ENCODE assay signal across 11 cellular contexts in the genomic region with DNA sequence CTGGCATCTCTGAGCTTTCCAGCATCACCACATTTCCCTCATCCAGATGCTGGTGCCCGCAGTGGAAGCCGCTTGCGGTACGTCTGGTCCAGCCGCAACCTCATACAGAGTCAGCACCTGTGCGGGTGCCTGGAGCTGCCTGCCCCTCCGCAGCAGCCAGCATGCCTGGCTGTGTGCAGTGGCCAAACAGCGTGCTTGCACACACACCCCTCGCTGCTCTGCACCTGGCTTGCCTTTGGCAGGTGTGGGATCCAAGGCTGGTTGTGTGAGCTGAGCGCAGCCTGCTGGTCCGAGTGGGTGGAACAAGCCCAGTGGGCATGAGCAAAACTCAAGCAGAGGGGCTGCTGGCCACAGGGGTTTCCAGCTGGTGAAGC. TPM values are rescaled to one million over a fixed set of nuclear protein-coding genes. Genes with fewer than 3 reads are reported as not detected.
DNase-seq lines count a peak whose midpoint lies in the region; ATAC-seq and TF ChIP-seq lines count a peak whose summit lies in the region.
"Had no signal": no experiment of that assay in that cellular context is flagged by ENCODE, and none has a peak within 500 bp of the region (broad histone marks: within the 10 kb centered on the region; RNA-seq: fewer than 3 reads in every experiment).

No MANE protein-coding gene starts in this region.

- H2BK15ac ChIP-seq in neuronal stem cell (ENCODE audit: low read length), result peak overlapping the region; percentile 61

- 51% methylated on average over 8 of the region's 11 CpGs for WGBS in mammary epithelial cell (ENCODE audit: low coverage, missing lambda C conversion rate)
- no CpG with 5 or more reads among the region's 11 CpGs for WGBS in neuronal stem cell (ENCODE audit: extremely low coverage in 2 of 2, insufficient read length in 2 of 2, insufficient replicate concordance in 1 of 2), 2 donors

- no peak overlapping the region for H4K8ac ChIP-seq in neuronal stem cell (ENCODE audit: low read depth, low read length)

- dilution Hi-C loops in mammary epithelial cell (cut with HindIII; ENCODE audit: low sequenced_read_pairs), result no loop called here

- H3K23ac ChIP-seq in neuronal stem cell (ENCODE audit: low read depth, low read length, poor library complexity), result peak overlapping the region; percentile 21

- no peaks in the 10 kb centered on the region for H3K79me1 ChIP-seq in neuronal stem cell (ENCODE audit: low read depth, low read length)

- CTCF ChIA-PET in mammary epithelial cell (lab: Charles Lee; ENCODE audit: low non-redundant PET), result interaction anchor here (0.8 to 0.9 kb wide), 2 partner anchors 86 to 163 kb away, joined by 3 to 5 read pairs; no protein-coding TSS in a partner anchor

- H3K4ac ChIP-seq in neuronal stem cell (ENCODE audit: low read length), result no peak overlapping the region

- H2AFZ ChIP-seq in mammary epithelial cell (ENCODE audit: low read depth, low read length) (no peak overlapping the region), neuronal stem cell (ENCODE audit: low read length) (no peak overlapping the region)

- BruUV-seq in mammary epithelial cell (replicated peaks; lab: Mats Ljungman, UMichigan), result no TSS peak

- no peaks in the 10 kb centered on the region for H4K20me1 ChIP-seq in mammary epithelial cell (ENCODE audit: insufficient read depth, low read length)

- H2BK120ac ChIP-seq in neuronal stem cell (ENCODE audit: low read depth, low read length), result no peak overlapping the region

- in situ Hi-C loops in mammary epithelial cell (cut with MboI; ENCODE audit: low sequenced_read_pairs in 2 of 2), result loop anchor here (10.0 to 25.0 kb wide), 3 partner anchors 99 to 641 kb away; a partner anchor contains a TSS

- TF ChIP-seq CTCF in mammary epithelial cell (conservative IDR thresholded peaks at IDR 0.05 in 1 of 2, IDR thresholded peaks at IDR 0.05 in 1 of 2; ENCODE audit: extremely low read depth in 1 of 2, insufficient read depth in 1 of 2, low read depth in 1 of 2, low read length in 2 of 2), result peak; percentile 47 to 79

- no peak overlapping the region for H3K27ac ChIP-seq in mammary epithelial cell (ENCODE audit: insufficient read depth, low read depth, low read length)
- H3K27ac ChIP-seq in neuronal stem cell (replicated peaks; ENCODE audit: low read length), result no peak overlapping the region

- peak overlapping the region; percentile 37 for H3K18ac ChIP-seq in neuronal stem cell (ENCODE audit: low read length)

- no peaks in the 10 kb centered on the region for H3K9me3 ChIP-seq in mammary epithelial cell (replicated peaks; ENCODE audit: insufficient read depth, low read length)
- no peaks in the 10 kb centered on the region for H3K9me3 ChIP-seq in neuronal stem cell (replicated peaks in 1 of 2; ENCODE audit: control insufficient read depth in 2 of 2, insufficient read depth in 1 of 2, low read depth in 1 of 2, low read length in 2 of 2)

- no peak for ATAC-seq in HG03457 (IDR thresholded peaks at IDR 0.05; ENCODE audit: unreplicated experiment)

- no peak overlapping the region for H4K91ac ChIP-seq in neuronal stem cell (ENCODE audit: low read depth, low read length, poor library complexity)

- H3K36me3 ChIP-seq in mammary epithelial cell (ENCODE audit: insufficient read depth, low read length) (no peaks in the 10 kb centered on the region), neuronal stem cell (replicated peaks in 1 of 2; ENCODE audit: control insufficient read depth in 2 of 2, insufficient read depth in 2 of 2, low read length in 2 of 2) (no peaks in the 10 kb centered on the region)

- peak overlapping the region; percentile 78 for H3K14ac ChIP-seq in neuronal stem cell (ENCODE audit: low read length)

- H2AK5ac ChIP-seq in neuronal stem cell (ENCODE audit: low read depth, low read length), result peak overlapping the region; percentile 51

- H3K27me3 ChIP-seq in mammary epithelial cell (ENCODE audit: insufficient read depth, low read length) (no peaks in the 10 kb centered on the region), neuronal stem cell (ENCODE audit: control insufficient read depth in 3 of 3, insufficient read depth in 3 of 3, low read depth in 1 of 3, low read length in 3 of 3) (peaks cover 0 to 3% (median 0%) of the 10 kb centered on the region in 3 experiments)

- H3K4me3 ChIP-seq in mammary epithelial cell (replicated peaks in 1 of 3; ENCODE audit: insufficient read depth in 1 of 3, low read depth in 2 of 3, low read length in 3 of 3), result no peak overlapping the region
- peak overlapping the region in 1 of 2 donors; percentile 64 for H3K4me3 ChIP-seq in neuronal stem cell (ENCODE audit: low read length in 2 of 2)

- intact Hi-C loops in mammary epithelial cell (cut with micrococcal nuclease), result loop anchor here (1.0 kb wide), 5 partner anchors 29 to 172 kb away; no protein-coding TSS in a partner anchor

- DNase-seq in NCI-H2029 (lab: John Stamatoyannopoulos, UW), result peak; percentile 67
- DNase-seq in NCI-H2029 treated with DMSO at 0.1 percent for 48 hours (lab: John Stamatoyannopoulos, UW), result no peak
- DNase-seq in NCI-H2171 treated with DMSO at 0.1 percent for 48 hours (lab: John Stamatoyannopoulos, UW), result peak; percentile 72
- peak; percentile 48 for DNase-seq in mammary epithelial cell
- no peak for DNase-seq in neuronal stem cell (ENCODE audit: low spot score)
- DNase-seq in T-helper 1 cell, result no peak
- no peak for DNase-seq in NCI-H226
- DNase-seq: aorta, NCI-H1694, occipital lobe had no signal

- no peak overlapping the region for H3K4me2 ChIP-seq in mammary epithelial cell (ENCODE audit: insufficient read depth, low read depth, low read length)
- H3K4me2 ChIP-seq in neuronal stem cell (ENCODE audit: insufficient read depth, low read length, poor library complexity, severe bottlenecking), result no peak overlapping the region

- peaks cover 13% of the 10 kb centered on the region for H3K79me2 ChIP-seq in mammary epithelial cell (ENCODE audit: insufficient read depth, low read length)

- H3K9ac ChIP-seq in mammary epithelial cell (ENCODE audit: insufficient read depth, low read length), result no peak overlapping the region
- peak overlapping the region; percentile 26 for H3K9ac ChIP-seq in neuronal stem cell (ENCODE audit: low read depth, low read length, poor library complexity)

- no peak overlapping the region for H2BK5ac ChIP-seq in neuronal stem cell (ENCODE audit: low read length)

- peaks cover 32% of the 10 kb centered on the region for H3K4me1 ChIP-seq in mammary epithelial cell (ENCODE audit: insufficient read depth, low read length)
- H3K4me1 ChIP-seq in neuronal stem cell (ENCODE audit: control insufficient read depth in 2 of 2, insufficient read depth in 1 of 2, low read depth in 1 of 2, low read length in 2 of 2), result peaks cover 0 to 10% of the 10 kb centered on the region in 2 donors

- H2BK12ac ChIP-seq in neuronal stem cell (ENCODE audit: low read length), result no peak overlapping the region

RNA-seq across cellular contexts. Expression of a gene that starts 3.1 kb away (rescaled TPM):
- 10 to 100 TPM; 13.3 to 23.5 TPM for total RNA-seq in mammary epithelial cell
- polyA plus RNA-seq in mammary epithelial cell, result 0.94 TPM
- 0.93 TPM for polyA minus RNA-seq in mammary epithelial cell
- polyA plus RNA-seq in neuronal stem cell (2013, experiment 1 of 2), result 13.5 TPM
- 13.0 TPM for polyA plus RNA-seq in neuronal stem cell (2013, experiment 2 of 2)

RNA-seq across cellular contexts. Expression of a gene that starts 32.9 kb away (rescaled TPM):
- total RNA-seq in mammary epithelial cell, result 10 to 100 TPM; 19.5 to 23.3 TPM
- polyA plus RNA-seq in mammary epithelial cell, result 14.8 TPM
- polyA minus RNA-seq in mammary epithelial cell, result 2.7 TPM
- polyA plus RNA-seq in neuronal stem cell (2013, experiment 1 of 2), result 30.6 TPM
- 32.7 TPM for polyA plus RNA-seq in neuronal stem cell (2013, experiment 2 of 2)

Comparison
In these comparisons a context has a peak if more than half of its experiments do, and no peak if none do; other contexts are left out.
1. DNase-seq: peak in NCI-H2029 (single experiment), NCI-H2171 treated with DMSO at 0.1 percent for 48 hours (single experiment) and mammary epithelial cell (single experiment); none in NCI-H2029 treated with DMSO at 0.1 percent for 48 hours (single experiment), neuronal stem cell (single experiment), T-helper 1 cell (0 of 5) and NCI-H226 (single experiment).